8 cellular contexts compared by ENCODE assay signal in genomic region chr11:117143871-117144476, GRCh38. TPM values are rescaled to one million over a fixed set of nuclear protein-coding genes. Genes with fewer than 3 reads are reported as not detected.
DNase-seq lines count a peak whose midpoint lies in the region; ATAC-seq and TF ChIP-seq lines count a peak whose summit lies in the region.

TSS of gene PAFAH1B2 (plus strand) at chr11:117144287. CDS start at chr11:117152448, 8,161 bp downstream.

- ATAC-seq in lower lobe of right lung = peak; percentile 99

- intact Hi-C loops in lower lobe of right lung (cut with DNase I) = no loop called here

- H3K27me3 ChIP-seq in ectodermal cell (ENCODE audit: control insufficient read depth, insufficient read depth, low read length, poor library complexity, severe bottlenecking) (no peaks in the 10 kb centered on the region), lower lobe of right lung (ENCODE audit: low read depth) (no peaks in the 10 kb centered on the region)

- 1% methylated on average over 47 to 48 of the region's 48 CpGs for WGBS in ectodermal cell, 2 experiments

- H3K9me3 ChIP-seq in ectodermal cell (ENCODE audit: control insufficient read depth, low read length) (no peaks in the 10 kb centered on the region), lower lobe of right lung (no peaks in the 10 kb centered on the region)

- H3K36me3 ChIP-seq in ectodermal cell (ENCODE audit: control insufficient read depth, insufficient read depth, low read length) = no peaks in the 10 kb centered on the region
- H3K36me3 ChIP-seq in lower lobe of right lung = peaks cover 21% of the 10 kb centered on the region

- peaks cover 15% of the 10 kb centered on the region for H3K4me1 ChIP-seq in ectodermal cell (ENCODE audit: control insufficient read depth, insufficient read depth, low read length)
- peaks cover 44% of the 10 kb centered on the region for H3K4me1 ChIP-seq in lower lobe of right lung

- TF ChIP-seq CTCF in GM20000 (IDR thresholded peaks at IDR 0.05; ENCODE audit: extremely low read depth, missing control alignments) (no peak), lower lobe of right lung (IDR thresholded peaks at IDR 0.05) (no peak)

- H3K4me3 ChIP-seq in ectodermal cell (ENCODE audit: insufficient read depth, low read depth, low read length) (peak within 1 kb of the TSS; percentile 78), lower lobe of right lung (peak within 1 kb of the TSS; percentile 91)

- H3K27ac ChIP-seq in ectodermal cell (ENCODE audit: insufficient read depth, low read depth, low read length, poor library complexity, severe bottlenecking) (peak within 1 kb of the TSS; percentile 77), lower lobe of right lung (peak within 1 kb of the TSS; percentile 88)

- DNase-seq in COLO668 (lab: John Stamatoyannopoulos, UW; ENCODE audit: unreplicated experiment) = peak; percentile 96
- peak; percentile 99 for DNase-seq in GM20000 (ENCODE audit: low spot score)
- peak; percentile 73 for DNase-seq in HS-5 (ENCODE audit: low read depth)
- peak; percentile 48 for DNase-seq in NK-92 (lab: John Stamatoyannopoulos, UW; ENCODE audit: unreplicated experiment)
- peak; percentile 88 to 91 for DNase-seq in activated CD8-positive, alpha-beta memory T cell treated with anti-CD3 and anti-CD28 coated beads for 1 hour (ENCODE audit: extremely low read depth in 1 of 2, low read depth in 1 of 2)
- DNase-seq in lower lobe of right lung = peak; percentile 96
- peak; percentile 79 to 93 (median 88) for DNase-seq in stimulated activated CD4-positive, alpha-beta T cell treated with anti-CD3 and anti-CD28 coated beads, TNF-alpha, amount 100 ng/mL, for 1 hour (ENCODE audit: low read depth in 3 of 3, low spot score in 1 of 3)

RNA-seq across cellular contexts. Expression of gene PAFAH1B2, which starts in this region (rescaled TPM):
- polyA plus RNA-seq in ectodermal cell (2013, experiment 1 of 4) = 96.9 TPM
- 107 TPM for polyA plus RNA-seq in ectodermal cell (2013, experiment 2 of 4)
- polyA plus RNA-seq in ectodermal cell (2013, experiment 3 of 4) = 69.2 TPM
- 70.9 TPM for polyA plus RNA-seq in ectodermal cell (2013, experiment 4 of 4)
- 78.2 TPM for total RNA-seq in lower lobe of right lung

Comparison
In these comparisons a context has a peak if more than half of its experiments do, and no peak if none do; other contexts are left out.
1. Peak in every context shown above with its lines: DNase-seq, ATAC-seq, H3K4me3 ChIP-seq and H3K27ac ChIP-seq.
2. DNase-seq: peak in every context shown above with its lines; median percentile 99 in GM20000; 96 in COLO668; 96 in lower lobe of right lung; 90 in activated CD8-positive, alpha-beta memory T cell treated with anti-CD3 and anti-CD28 coated beads for 1 hour; 88 in stimulated activated CD4-positive, alpha-beta T cell treated with anti-CD3 and anti-CD28 coated beads, TNF-alpha, amount 100 ng/mL, for 1 hour; 73 in HS-5; 48 in NK-92.